13 cellular contexts compared by ENCODE assay signal in the genomic region with DNA sequence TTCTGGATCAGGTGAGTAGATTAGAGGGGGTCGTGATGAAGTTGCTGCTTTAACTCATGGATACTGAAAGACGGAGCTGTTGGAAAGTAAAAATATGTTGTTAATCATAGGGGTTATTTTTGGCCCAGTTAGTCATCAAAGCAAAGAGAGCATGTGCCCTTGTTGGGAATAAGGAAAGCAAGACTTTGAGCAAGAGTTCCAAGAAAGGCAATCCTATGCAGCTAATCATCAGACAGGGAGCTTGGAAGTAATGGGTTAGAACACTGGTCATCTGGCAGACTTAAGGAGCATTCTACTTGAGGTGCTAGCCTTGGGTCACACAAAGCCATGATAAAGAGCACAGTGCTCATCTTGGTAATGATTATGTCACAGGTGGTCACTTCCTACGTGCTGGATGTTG. TPM values are rescaled to one million over a fixed set of nuclear protein-coding genes. Genes with fewer than 3 reads are reported as not detected.
DNase-seq lines count a peak whose midpoint lies in the region; ATAC-seq and TF ChIP-seq lines count a peak whose summit lies in the region.
"Had no signal": no experiment of that assay in that cellular context is flagged by ENCODE, and none has a peak within 500 bp of the region (broad histone marks: within the 10 kb centered on the region; RNA-seq: fewer than 3 reads in every experiment).

No MANE protein-coding gene starts in this region.

- H3K27me3 ChIP-seq in IMR-90 (ENCODE audit: control insufficient read depth, insufficient read depth, low read length) = no peaks in the 10 kb centered on the region
- no peaks in the 10 kb centered on the region for H3K27me3 ChIP-seq in muscle layer of duodenum (ENCODE audit: low read depth, low read length)

- dilution Hi-C loops in IMR-90 (cut with HindIII; ENCODE audit: low sequenced_read_pairs, unreplicated experiment) = no loop called here

- peak overlapping the region; percentile 96 for H3K18ac ChIP-seq in IMR-90 (ENCODE audit: low read depth, low read length)

- H3K4me3 ChIP-seq in IMR-90 (ENCODE audit: insufficient read depth, low read depth, low read length) = no peak overlapping the region
- no peak overlapping the region for H3K4me3 ChIP-seq in epithelial cell of esophagus (ENCODE audit: low read length)
- no peak overlapping the region for H3K4me3 ChIP-seq in muscle layer of duodenum (ENCODE audit: low read depth in 1 of 2, low read length in 2 of 2)

- peak overlapping the region; percentile 99 for H2BK120ac ChIP-seq in IMR-90 (ENCODE audit: low read depth, low read length)

- TF ChIP-seq CTCF in IMR-90 (conservative IDR thresholded peaks at IDR 0.05; ENCODE audit: low read depth, low read length) (no peak), epithelial cell of esophagus (IDR thresholded peaks at IDR 0.05; ENCODE audit: insufficient read depth, low read depth, low read length, missing control alignments) (no peak)

- H2BK5ac ChIP-seq in IMR-90 (ENCODE audit: low read depth, low read length, poor library complexity, severe bottlenecking) = peak overlapping the region; percentile 86

- ATAC-seq in IMR-90 (ENCODE audit: low read depth) = peak; percentile 96
- no peak for ATAC-seq in HG03196 (IDR thresholded peaks at IDR 0.05; ENCODE audit: unreplicated experiment)
- ATAC-seq in GM19395 (IDR thresholded peaks at IDR 0.05; ENCODE audit: unreplicated experiment) = no peak
- ATAC-seq: HepG2, Panc1 had no signal

- WGBS in IMR-90 (ENCODE audit: extremely low coverage in 2 of 2, insufficient read length in 1 of 2), 2 experiments = 80% methylated on average over 1 of the region's 3 CpGs; no CpG with 5 or more reads in 1 of the 2 experiments

- H3K36me3 ChIP-seq in IMR-90 (ENCODE audit: control insufficient read depth, insufficient read depth, low read length) (no peaks in the 10 kb centered on the region), muscle layer of duodenum (ENCODE audit: control insufficient read depth in 1 of 2, insufficient read depth in 2 of 2, low read length in 2 of 2) (peaks cover 0 to 9% of the 10 kb centered on the region in 2 donors)

- H2BK15ac ChIP-seq in IMR-90 (ENCODE audit: low read depth, low read length) = peak overlapping the region; percentile 98; the same call in 2 of the 3 replicates

- POLR2A ChIA-PET in IMR-90 (lab: Charles Lee; ENCODE audit: unreplicated experiment) = no interaction called here

- peak overlapping the region; percentile 80 for H4K5ac ChIP-seq in IMR-90 (ENCODE audit: low read depth, low read length)

- peak overlapping the region; percentile 59 for H3K27ac ChIP-seq in IMR-90 (ENCODE audit: insufficient read depth, low read length)
- peak overlapping the region; percentile 89 for H3K27ac ChIP-seq in muscle layer of duodenum (ENCODE audit: low read length)

- peak overlapping the region; percentile 99 for H3K23ac ChIP-seq in IMR-90 (ENCODE audit: low read depth, low read length)

- H2AK9ac ChIP-seq in IMR-90 (replicated peaks; ENCODE audit: low read depth, low read length, poor library complexity) = peak overlapping the region; percentile 60

- H4K91ac ChIP-seq in IMR-90 (ENCODE audit: insufficient read depth, low read depth, low read length) = peak overlapping the region; percentile 89

- no TSS peak for BruUV-seq in IMR-90 (replicated peaks; lab: Mats Ljungman, UMichigan)

- peaks cover 3% of the 10 kb centered on the region for H3K4me1 ChIP-seq in IMR-90 (ENCODE audit: control insufficient read depth, insufficient read depth, low read length)
- H3K4me1 ChIP-seq in muscle layer of duodenum (ENCODE audit: control insufficient read depth in 1 of 2, insufficient read depth in 2 of 2, low read length in 2 of 2) = no peaks in the 10 kb centered on the region

- H3K4me2 ChIP-seq in IMR-90 (ENCODE audit: low read depth, low read length) = peak overlapping the region; percentile 72; the same call in 1 of the 2 replicates

- H3K56ac ChIP-seq in IMR-90 (ENCODE audit: extremely low read depth, insufficient read depth, low read length) = peak overlapping the region; percentile 67; the same call in 1 of the 2 replicates

- intact Hi-C loops in IMR-90 (cut with micrococcal nuclease) = no loop called here

- H2AFZ ChIP-seq in IMR-90 (replicated peaks; ENCODE audit: low read length, poor library complexity) = peak overlapping the region; percentile 82

- H3K4ac ChIP-seq in IMR-90 (ENCODE audit: low read depth, low read length) = peak overlapping the region; percentile 97

- peak overlapping the region; percentile 98 for H2AK5ac ChIP-seq in IMR-90 (ENCODE audit: low read depth, low read length)

- peak overlapping the region; percentile 99 for H2BK20ac ChIP-seq in IMR-90 (ENCODE audit: low read depth, low read length)

- H3K9me3 ChIP-seq in IMR-90 (ENCODE audit: control insufficient read depth, insufficient read depth, low read length) (no peaks in the 10 kb centered on the region), muscle layer of duodenum (ENCODE audit: control insufficient read depth in 1 of 2, low read length in 2 of 2) (no peaks in the 10 kb centered on the region)

- peaks cover 8% of the 10 kb centered on the region for H3K9me1 ChIP-seq in IMR-90 (ENCODE audit: insufficient read depth, low read length)

- CTCF ChIA-PET in IMR-90 (lab: Yijun Ruan, JAX) = no interaction called here

- H3K79me1 ChIP-seq in IMR-90 (ENCODE audit: low read depth in 1 of 2, low read length in 2 of 2) = peaks cover 2 to 7% of the 10 kb centered on the region in 2 experiments; a peak in 1 of 4 replicates

- TF ChIP-seq RAD21 in IMR-90 (IDR thresholded peaks at IDR 0.05; ENCODE audit: low read length) = no peak

- peak overlapping the region; percentile 21 to 92 for H4K8ac ChIP-seq in IMR-90 (ENCODE audit: low read depth in 2 of 2, low read length in 2 of 2)

- DNase-seq in A172 (ENCODE audit: low spot score) (peak; percentile 54), IMR-90 (peak; percentile 96), epithelial cell of esophagus (ENCODE audit: low read depth) (peak; percentile 85), NOMO-1 treated with DMSO at 0.1 percent for 48 hours (lab: John Stamatoyannopoulos, UW; ENCODE audit: unreplicated experiment) (no peak)
- DNase-seq in stimulated activated CD4-positive, alpha-beta T cell treated with anti-CD3 and anti-CD28 coated beads, Interleukin-4, amount 100 ng/mL, for 1 hour = no peak
- DNase-seq: activated effector memory CD4-positive, alpha-beta T cell treated with anti-CD3 and anti-CD28 coated beads, Interleukin-2, amount 50 U/mL, for 16 hours; AML-193; islet precursor cell had no signal

- no peak for TF ChIP-seq POLR2A in IMR-90 (IDR thresholded peaks at IDR 0.05; ENCODE audit: low read depth, low read length)

- H3K14ac ChIP-seq in IMR-90 (replicated peaks; ENCODE audit: low read depth, low read length) = peak overlapping the region; percentile 96

- in situ Hi-C loops in IMR-90 (cut with MboI; ENCODE audit: low sequenced_read_pairs) = no loop called here

- H3K9ac ChIP-seq in IMR-90 (ENCODE audit: low read depth, low read length) = peak overlapping the region; percentile 3; the same call in 1 of the 2 replicates

- no peaks in the 10 kb centered on the region for H4K20me1 ChIP-seq in IMR-90 (ENCODE audit: insufficient read depth, low read length)

TF ChIP-seq in IMR-90, 13 proteins besides CTCF, POLR2A, EP300 and RAD21 (continues in another document):
- peak; percentile 70 for TF ChIP-seq FOS (IDR thresholded peaks at IDR 0.05; ENCODE audit: low read depth, low read length)
- no peak for TF ChIP-seq SMC3 (IDR thresholded peaks at IDR 0.05; ENCODE audit: low read depth, low read length)
- TF ChIP-seq, protein P1, sequence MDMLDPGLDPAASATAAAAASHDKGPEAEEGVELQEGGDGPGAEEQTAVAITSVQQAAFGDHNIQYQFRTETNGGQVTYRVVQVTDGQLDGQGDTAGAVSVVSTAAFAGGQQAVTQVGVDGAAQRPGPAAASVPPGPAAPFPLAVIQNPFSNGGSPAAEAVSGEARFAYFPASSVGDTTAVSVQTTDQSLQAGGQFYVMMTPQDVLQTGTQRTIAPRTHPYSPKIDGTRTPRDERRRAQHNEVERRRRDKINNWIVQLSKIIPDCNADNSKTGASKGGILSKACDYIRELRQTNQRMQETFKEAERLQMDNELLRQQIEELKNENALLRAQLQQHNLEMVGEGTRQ (IDR thresholded peaks at IDR 0.05; ENCODE audit: low read depth, low read length) = peak; percentile 81; the same call in 1 of the 2 replicates
- TF ChIP-seq, protein P2, sequence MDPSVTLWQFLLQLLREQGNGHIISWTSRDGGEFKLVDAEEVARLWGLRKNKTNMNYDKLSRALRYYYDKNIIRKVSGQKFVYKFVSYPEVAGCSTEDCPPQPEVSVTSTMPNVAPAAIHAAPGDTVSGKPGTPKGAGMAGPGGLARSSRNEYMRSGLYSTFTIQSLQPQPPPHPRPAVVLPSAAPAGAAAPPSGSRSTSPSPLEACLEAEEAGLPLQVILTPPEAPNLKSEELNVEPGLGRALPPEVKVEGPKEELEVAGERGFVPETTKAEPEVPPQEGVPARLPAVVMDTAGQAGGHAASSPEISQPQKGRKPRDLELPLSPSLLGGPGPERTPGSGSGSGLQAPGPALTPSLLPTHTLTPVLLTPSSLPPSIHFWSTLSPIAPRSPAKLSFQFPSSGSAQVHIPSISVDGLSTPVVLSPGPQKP (IDR thresholded peaks at IDR 0.05; ENCODE audit: borderline replicate concordance, low read depth, low read length) = no peak
- peak; percentile 74 for TF ChIP-seq BHLHE40 (IDR thresholded peaks at IDR 0.05; ENCODE audit: low read depth, low read length)
- no peak for TF ChIP-seq MAZ (IDR thresholded peaks at IDR 0.05; ENCODE audit: borderline replicate concordance, low read depth, low read length)
- TF ChIP-seq MAFK (IDR thresholded peaks at IDR 0.05; ENCODE audit: low read depth, low read length) = no peak
- no peak for TF ChIP-seq CHD1 (IDR thresholded peaks at IDR 0.05; ENCODE audit: low read depth, low read length)
- peak; percentile 91 for TF ChIP-seq CEBPB (IDR thresholded peaks at IDR 0.05; ENCODE audit: low read depth, low read length)

RNA-seq across cellular contexts. Expression of a gene that starts 18.3 kb away (rescaled TPM):
- not detected in 2 replicates for total RNA-seq in A172 (2014; rRNA removed; shearing (Covaris generic))
- under 0.01 and 0.28 TPM in 2 replicates for total RNA-seq in IMR-90 (2012; rRNA removed)
- 0.04 and 0.09 TPM in 2 replicates for polyA plus RNA-seq in IMR-90 (2012; rRNA removed)
- polyA plus RNA-seq in IMR-90 (2012; cell fraction: cytosol; rRNA removed) = 0.02 TPM in 1 of 2 replicates, not detected in the other
- 0.05 TPM in 1 of 2 replicates, not detected in the other for polyA plus RNA-seq in IMR-90 (2012; cell fraction: nucleus; rRNA removed; ENCODE audit: low replicate concordance)
- total RNA-seq: HepG2 had no signal
- polyA plus RNA-seq: HepG2 had no signal

RNA-seq across cellular contexts. Expression of a gene that starts 39.7 kb away (rescaled TPM):
- not detected in 2 replicates for total RNA-seq in A172 (2014; rRNA removed; shearing (Covaris generic))
- total RNA-seq in IMR-90 (2012; rRNA removed) = not detected in 2 replicates
- not detected in 2 replicates for polyA plus RNA-seq in IMR-90 (2012; rRNA removed)
- polyA plus RNA-seq in IMR-90 (2012; cell fraction: cytosol; rRNA removed) = not detected in 2 replicates
- not detected in 2 replicates for polyA plus RNA-seq in IMR-90 (2012; cell fraction: nucleus; rRNA removed; ENCODE audit: low replicate concordance)
- total RNA-seq: HepG2 had no signal
- polyA plus RNA-seq: HepG2 had no signal

RNA-seq across cellular contexts. Expression of a gene that starts 59.6 kb away (rescaled TPM):
- total RNA-seq in A172 (2014; rRNA removed; shearing (Covaris generic)) = not detected in 2 replicates
- under 0.01 TPM in 1 of 2 replicates, not detected in the other for total RNA-seq in IMR-90 (2012; rRNA removed)
- polyA plus RNA-seq in IMR-90 (2012; rRNA removed) = 0.10 TPM in 1 of 2 replicates, not detected in the other
- not detected in 2 replicates for polyA plus RNA-seq in IMR-90 (2012; cell fraction: cytosol; rRNA removed)
- polyA plus RNA-seq in IMR-90 (2012; cell fraction: nucleus; rRNA removed; ENCODE audit: low replicate concordance) = not detected in 2 replicates
- total RNA-seq: HepG2 had no signal
- polyA plus RNA-seq: HepG2 had no signal

Comparison
In these comparisons a context has a peak if more than half of its experiments do, and no peak if none do; other contexts are left out.
1. DNase-seq: peak in A172 (single experiment), IMR-90 (single experiment) and epithelial cell of esophagus (single experiment); none in NOMO-1 treated with DMSO at 0.1 percent for 48 hours (single experiment) and stimulated activated CD4-positive, alpha-beta T cell treated with anti-CD3 and anti-CD28 coated beads, Interleukin-4, amount 100 ng/mL, for 1 hour (single experiment).